ENCODE assay signal across 27 cellular contexts in the genomic region with DNA sequence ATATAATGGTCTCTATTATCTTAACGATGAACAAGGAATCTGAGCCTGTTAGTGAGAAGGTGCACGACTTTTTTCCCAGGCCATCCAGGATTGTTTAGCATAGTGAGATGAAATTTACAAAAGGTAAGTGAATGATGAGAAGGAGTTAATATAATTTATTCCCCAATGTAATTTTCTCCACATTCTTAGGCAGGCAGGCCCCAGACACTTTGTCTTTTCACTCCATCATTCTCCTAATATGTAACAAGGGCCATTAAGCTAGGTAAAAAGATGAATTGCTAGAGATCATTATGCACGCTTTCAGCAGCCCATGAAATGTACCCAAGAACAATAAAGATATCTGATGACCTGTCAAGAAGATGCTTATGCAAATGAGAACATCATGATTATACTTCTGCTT.
"Had no signal": no experiment of that assay in that cellular context is flagged by ENCODE, and none has a peak within 500 bp of the region (broad histone marks: within the 10 kb centered on the region; RNA-seq: fewer than 3 reads in every experiment).

No MANE protein-coding gene starts in this region.

- H3K36me3 ChIP-seq: adrenal gland, MG63, SJSA1 had no signal

- H3K9me3 ChIP-seq: adrenal gland, MG63, SJSA1, SK-N-SH had no signal

- DNase-seq: activated CD4-positive, alpha-beta T cell treated with anti-CD3 and anti-CD28 coated beads for 36 hours; activated CD4-positive, alpha-beta T cell treated with anti-CD3 and anti-CD28 coated beads, Interleukin-2, amount 10 ng/mL, durations not matched to agents 7 days and 5 days; activated CD4-positive, alpha-beta T cell treated with anti-CD3 and anti-CD28 coated beads, Interleukin-2, amount 50 U/mL, for 48 hours; activated CD8-positive, alpha-beta memory T cell treated with anti-CD3 and anti-CD28 coated beads, Interleukin-2, amount 50 U/mL, for 4 hours; activated CD8-positive, alpha-beta T cell treated with anti-CD3 and anti-CD28 coated beads, Interleukin-2, amount 10 ng/mL, durations not matched to agents 7 days and 5 days; activated gamma-delta T cell treated with Interleukin-2 at 50 U/mL for 16 hours; activated naive CD4-positive, alpha-beta T cell treated with anti-CD3 and anti-CD28 coated beads for 36 hours; activated T-cell treated with anti-CD3 and anti-CD28 coated beads for 4 hours; activated T-cell treated with anti-CD3 and anti-CD28 coated beads, Interleukin-2, amount 50 U/mL, for 4 hours; adrenal gland; caudate nucleus; cerebellar nuclear complex; Kasumi-1; MG63; NCI-H1048; NCI-H1105 treated with DMSO at 0.1 percent for 48 hours; NCI-H1436; NCI-H1694; NCI-H2029 treated with DMSO at 0.1 percent for 48 hours; NCI-H2107; NCI-H226; NCI-H446 treated with DMSO at 0.1 percent for 48 hours; SHP77; SK-N-SH had no signal

- H3K4me3 ChIP-seq: adrenal gland, MG63, SJSA1 had no signal

- ATAC-seq: activated CD4-positive, alpha-beta T cell treated with anti-CD3 and anti-CD28 coated beads for 36 hours; activated CD8-positive, alpha-beta T cell treated with anti-CD3 and anti-CD28 coated beads, Interleukin-2, amount 10 ng/mL, durations not matched to agents 7 days and 5 days; activated naive CD4-positive, alpha-beta T cell treated with anti-CD3 and anti-CD28 coated beads, Interleukin-2, amount 50 U/mL, for 72 hours; activated T-cell treated with anti-CD3 and anti-CD28 coated beads, Interleukin-2, amount 50 U/mL, for 4 hours; Panc1 had no signal

- H3K27ac ChIP-seq: adrenal gland, SJSA1 had no signal
